In the genomic region with DNA sequence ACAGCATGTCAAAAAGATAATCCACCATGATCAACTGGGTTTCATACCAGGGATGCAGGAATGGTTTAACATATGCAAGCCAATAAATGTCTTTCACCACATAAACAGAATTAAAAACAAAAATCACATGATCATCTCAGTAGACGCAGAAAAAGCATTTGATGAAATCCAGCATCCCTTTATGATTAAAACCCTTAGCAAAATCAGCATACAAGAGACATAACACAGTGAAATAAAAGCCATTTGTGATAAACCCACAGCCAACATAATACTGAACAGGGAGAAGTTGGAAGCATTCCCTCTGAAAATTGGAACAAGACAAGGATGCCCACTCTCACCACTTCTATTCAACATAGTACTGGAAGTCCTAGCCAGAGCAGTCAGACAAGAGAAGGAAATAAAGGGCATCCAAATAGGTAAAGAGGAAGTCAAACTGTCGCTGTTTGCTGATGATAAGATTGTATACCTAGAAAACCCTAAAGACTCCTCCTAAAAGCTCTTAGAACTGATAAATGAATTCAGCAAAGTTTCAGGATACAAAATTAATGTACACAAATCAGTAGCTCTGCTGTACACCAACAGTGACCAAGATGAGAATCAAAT, we compare ENCODE assay signal across 1 cellular context.
TF ChIP-seq lines count a peak whose summit lies in the region.
"Not testable (repeated sequence)": the region's sequence is repeated elsewhere in the genome, so short reads cannot be mapped to it uniquely, and the experiment has no call there.

No MANE protein-coding gene starts in this region.

TF ChIP-seq in K562, 482 proteins besides CTCF, POLR2A, EP300 and RAD21:
- TF ChIP-seq SMARCA4 (IDR thresholded peaks at IDR 0.05) = peak; percentile 75
- TF ChIP-seq TEAD4 (IDR thresholded peaks at IDR 0.05; ENCODE audit: low read length) = peak; percentile 31; the same call in 1 of the 2 replicates
- not testable (repeated sequence) for TF ChIP-seq TEAD4 (CRISPR knock-in tag; IDR thresholded peaks at IDR 0.05; ENCODE audit: borderline replicate concordance); TOE1 (CRISPR knock-in tag; IDR thresholded peaks at IDR 0.05; ENCODE audit: borderline replicate concordance, low read depth)
- TF ChIP-seq NFE2 (IDR thresholded peaks at IDR 0.05; ENCODE audit: low read depth) = 0 out of 2 replicates have a peak, but pooled peaks have one; percentile 5
- TF ChIP-seq CBFA2T2 (conservative IDR thresholded peaks at IDR 0.05) = 0 out of 2 replicates have a peak, but pooled peaks have one; percentile 10
- peak; percentile 91 for TF ChIP-seq ARID1B (IDR thresholded peaks at IDR 0.05)
- TF ChIP-seq TCF3 (CRISPR knock-in tag; IDR thresholded peaks at IDR 0.05) = peak; percentile 74
- TF ChIP-seq SMAD4 (CRISPR knock-in tag; conservative IDR thresholded peaks at IDR 0.05) = 0 out of 2 replicates have a peak, but pooled peaks have one; percentile 14
- TF ChIP-seq TAL1 (IDR thresholded peaks at IDR 0.05) = peak; percentile 68
- peak; percentile 36 for TF ChIP-seq TFE3 (CRISPR knock-in tag; IDR thresholded peaks at IDR 0.05)
- peak; percentile 50; the same call in 1 of the 2 replicates for TF ChIP-seq DPF2 (IDR thresholded peaks at IDR 0.05)
- peak in 1 of 2 experiments; percentile 8; a peak in 1 of 4 replicates for TF ChIP-seq TRIM24 (IDR thresholded peaks at IDR 0.05)
- peak; percentile 49; the same call in 1 of the 2 replicates for TF ChIP-seq ZEB2 (IDR thresholded peaks at IDR 0.05)
- TF ChIP-seq NCOR1 (IDR thresholded peaks at IDR 0.05) = peak; percentile 51
- TF ChIP-seq TAF9B (IDR thresholded peaks at IDR 0.05; ENCODE audit: partially characterized antibody) = peak; percentile 23
- TF ChIP-seq SOX6 (IDR thresholded peaks at IDR 0.05) = peak; percentile 71; the same call in 1 of the 2 replicates
- peak in 1 of 2 experiments; percentile 21; a peak in 1 of 4 replicates for TF ChIP-seq KDM1A (IDR thresholded peaks at IDR 0.05)
- TF ChIP-seq FOXA3 (CRISPR knock-in tag; conservative IDR thresholded peaks at IDR 0.05 in 1 of 2, IDR thresholded peaks at IDR 0.05 in 1 of 2) = peak in 1 of 2 experiments; percentile 73; a peak in 2 of 4 replicates
- peak; percentile 62 for TF ChIP-seq CTBP1 (IDR thresholded peaks at IDR 0.05; ENCODE audit: borderline replicate concordance)
- TF ChIP-seq TOE1 (IDR thresholded peaks at IDR 0.05; ENCODE audit: borderline replicate concordance) = 0 out of 2 replicates have a peak, but pooled peaks have one; percentile 42
- TF ChIP-seq CBFA2T3 (IDR thresholded peaks at IDR 0.05) = peak; percentile 60
- peak; percentile 44; the same call in 1 of the 2 replicates for TF ChIP-seq SPI1 (IDR thresholded peaks at IDR 0.05; ENCODE audit: borderline replicate concordance, low read depth, low read length)
- peak; percentile 78; the same call in 1 of the 2 replicates for TF ChIP-seq SMARCE1 (IDR thresholded peaks at IDR 0.05)
- peak; percentile 22 for TF ChIP-seq HDAC3 (IDR thresholded peaks at IDR 0.05; ENCODE audit: borderline replicate concordance, partially characterized antibody)
